ENCODE assay signal across 13 cellular contexts in genomic region chr5:113474100-113474700, GRCh38. TPM values are rescaled to one million over a fixed set of nuclear protein-coding genes. Genes with fewer than 3 reads are reported as not detected.
"Had no signal": no experiment of that assay in that cellular context is flagged by ENCODE, and none has a peak within 500 bp of the region (broad histone marks: within the 10 kb centered on the region; RNA-seq: fewer than 3 reads in every experiment).

No MANE protein-coding gene starts in this region.

- DNase-seq: activated effector memory CD4-positive, alpha-beta T cell treated with anti-CD3 and anti-CD28 coated beads, Interleukin-2, amount 50 U/mL, for 16 hours; activated naive CD8-positive, alpha-beta T cell treated with anti-CD3 and anti-CD28 coated beads for 36 hours; anterior cingulate cortex; heart right ventricle; nephron progenitor cell; stimulated activated CD4-positive, alpha-beta T cell treated with anti-CD3 and anti-CD28 coated beads, Interleukin-2, amount 100 ng/mL, for 48 hours; stimulated activated CD8-positive, alpha-beta memory T cell treated with anti-CD3 and anti-CD28 coated beads, Interleukin-4, amount 100 ng/mL, for 48 hours; T-cell; upper lobe of right lung had no signal

- H3K4me3 ChIP-seq: heart right ventricle, lung, SK-N-MC, upper lobe of right lung had no signal

- H3K4me1 ChIP-seq: upper lobe of right lung had no signal

- H3K9me3 ChIP-seq: heart right ventricle, upper lobe of right lung had no signal

- H3K27me3 ChIP-seq: upper lobe of right lung had no signal

- ATAC-seq: T-cell, upper lobe of right lung had no signal

- H3K27ac ChIP-seq: heart right ventricle, SK-N-MC, upper lobe of right lung had no signal

- H3K36me3 ChIP-seq: heart right ventricle, upper lobe of right lung had no signal

RNA-seq across cellular contexts. Expression of gene TSSK1B, which starts 39.4 kb away (rescaled TPM):
- total RNA-seq: activated naive CD8-positive, alpha-beta T cell treated with anti-CD3 and anti-CD28 coated beads for 36 hours; pulmonary artery endothelial cell; T-cell; temporal lobe; upper lobe of right lung had no signal
- polyA plus RNA-seq: heart right ventricle had no signal
